Comparison of ENCODE assay signal across 1 cellular context in the genomic region with DNA sequence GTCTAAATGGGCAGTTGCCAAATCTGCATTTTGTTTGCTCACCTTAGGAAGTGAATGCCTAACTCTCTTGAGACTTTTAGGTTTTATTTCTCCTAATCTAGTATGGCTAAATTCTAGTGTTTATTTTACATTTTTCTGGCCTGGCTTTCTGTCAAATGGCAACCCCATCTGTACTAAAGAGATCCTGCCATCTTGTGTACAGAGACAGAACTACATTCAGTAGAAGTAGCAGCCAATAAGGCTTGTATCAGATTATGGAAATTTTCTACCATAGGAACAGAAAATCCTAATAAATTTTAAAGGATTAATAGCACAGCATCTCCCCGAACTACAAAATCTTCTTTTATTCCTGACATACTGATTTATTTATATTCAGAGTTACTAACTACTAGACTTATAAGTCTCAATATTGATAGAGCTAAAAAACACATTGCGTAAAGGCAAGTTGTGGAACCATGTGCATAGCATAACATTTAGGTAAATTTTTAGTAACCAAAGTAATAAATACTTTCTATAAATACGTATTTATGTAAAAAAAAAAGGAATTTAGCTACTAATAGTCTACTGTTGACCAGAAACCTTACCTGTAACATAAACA.
TF ChIP-seq lines count a peak whose summit lies in the region.

No MANE protein-coding gene starts in this region.

TF ChIP-seq in GM23338, 12 proteins besides CTCF, POLR2A, EP300 and RAD21 (continued from another document):
- TF ChIP-seq, protein P1, sequence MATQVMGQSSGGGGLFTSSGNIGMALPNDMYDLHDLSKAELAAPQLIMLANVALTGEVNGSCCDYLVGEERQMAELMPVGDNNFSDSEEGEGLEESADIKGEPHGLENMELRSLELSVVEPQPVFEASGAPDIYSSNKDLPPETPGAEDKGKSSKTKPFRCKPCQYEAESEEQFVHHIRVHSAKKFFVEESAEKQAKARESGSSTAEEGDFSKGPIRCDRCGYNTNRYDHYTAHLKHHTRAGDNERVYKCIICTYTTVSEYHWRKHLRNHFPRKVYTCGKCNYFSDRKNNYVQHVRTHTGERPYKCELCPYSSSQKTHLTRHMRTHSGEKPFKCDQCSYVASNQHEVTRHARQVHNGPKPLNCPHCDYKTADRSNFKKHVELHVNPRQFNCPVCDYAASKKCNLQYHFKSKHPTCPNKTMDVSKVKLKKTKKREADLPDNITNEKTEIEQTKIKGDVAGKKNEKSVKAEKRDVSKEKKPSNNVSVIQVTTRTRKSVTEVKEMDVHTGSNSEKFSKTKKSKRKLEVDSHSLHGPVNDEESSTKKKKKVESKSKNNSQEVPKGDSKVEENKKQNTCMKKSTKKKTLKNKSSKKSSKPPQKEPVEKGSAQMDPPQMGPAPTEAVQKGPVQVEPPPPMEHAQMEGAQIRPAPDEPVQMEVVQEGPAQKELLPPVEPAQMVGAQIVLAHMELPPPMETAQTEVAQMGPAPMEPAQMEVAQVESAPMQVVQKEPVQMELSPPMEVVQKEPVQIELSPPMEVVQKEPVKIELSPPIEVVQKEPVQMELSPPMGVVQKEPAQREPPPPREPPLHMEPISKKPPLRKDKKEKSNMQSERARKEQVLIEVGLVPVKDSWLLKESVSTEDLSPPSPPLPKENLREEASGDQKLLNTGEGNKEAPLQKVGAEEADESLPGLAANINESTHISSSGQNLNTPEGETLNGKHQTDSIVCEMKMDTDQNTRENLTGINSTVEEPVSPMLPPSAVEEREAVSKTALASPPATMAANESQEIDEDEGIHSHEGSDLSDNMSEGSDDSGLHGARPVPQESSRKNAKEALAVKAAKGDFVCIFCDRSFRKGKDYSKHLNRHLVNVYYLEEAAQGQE (IDR thresholded peaks at IDR 0.05; ENCODE audit: unreplicated experiment): no peak
- no peak for TF ChIP-seq JUNB (IDR thresholded peaks at IDR 0.05; ENCODE audit: unreplicated experiment)
- TF ChIP-seq STAT1 (IDR thresholded peaks at IDR 0.05; ENCODE audit: unreplicated experiment): no peak
- no peak for TF ChIP-seq CREB1 (CRISPR knock-in tag; IDR thresholded peaks at IDR 0.05; ENCODE audit: low read depth)
- TF ChIP-seq EZH2 (IDR thresholded peaks at IDR 0.05; ENCODE audit: low read depth, unreplicated experiment): no peak
- no peak for TF ChIP-seq ZNF114 (CRISPR knock-in tag; IDR thresholded peaks at IDR 0.05)
- no peak for TF ChIP-seq EZH2phosphoT487 (IDR thresholded peaks at IDR 0.05; ENCODE audit: unreplicated experiment)
